22 cellular contexts compared by ENCODE assay signal in genomic region chr3:30341079-30341478, GRCh38.
A peak's percentile ranks its signal among the peaks of the same experiment; 100 is the strongest.
DNase-seq lines count a peak whose midpoint lies in the region; ATAC-seq, FAIRE-seq and TF ChIP-seq lines count a peak whose summit lies in the region.
"Had no signal": no experiment of that assay in that cellular context is flagged by ENCODE, and none has a peak within 500 bp of the region (broad histone marks: within the 10 kb centered on the region; RNA-seq: fewer than 3 reads in every experiment).

No MANE protein-coding gene starts in this region.

- H3K9me3 ChIP-seq in HCT116 (ENCODE audit: control insufficient read depth in 1 of 2, insufficient read depth in 1 of 2, low read depth in 1 of 2, low read length in 2 of 2) (no peaks in the 10 kb centered on the region), PC-3 (ENCODE audit: low read length) (no peaks in the 10 kb centered on the region), endothelial cell of umbilical vein (replicated peaks; ENCODE audit: control insufficient read depth, insufficient read depth, low read length) (no peaks in the 10 kb centered on the region), lower lobe of right lung (peaks cover 4% of the 10 kb centered on the region)
- H3K9me3 ChIP-seq: Caco-2, HAP-1 had no signal

- H3K4me2 ChIP-seq in HCT116 (ENCODE audit: low read length) (peak overlapping the region; percentile 70; the same call in 1 of the 2 replicates), PC-3 (ENCODE audit: low read length) (no peak overlapping the region), endothelial cell of umbilical vein (ENCODE audit: insufficient read depth, low read length) (no peak overlapping the region)
- H3K4me2 ChIP-seq: BLaER1 treated with 17β-estradiol and CSF1 and Interleukin-3, amounts not matched to agents 10 nM and 100 nM; KMS-11 had no signal

- H3K9me2 ChIP-seq in HCT116 (ENCODE audit: insufficient read depth) (no peaks in the 10 kb centered on the region), PC-3 (replicated peaks; ENCODE audit: low read length) (no peaks in the 10 kb centered on the region)

- CTCF ChIA-PET in HCT116 (lab: Charles Lee) (no interaction called here), PC-3 (lab: Charles Lee) (no interaction called here), endothelial cell of umbilical vein (lab: Charles Lee) (interaction anchor here (1.2 to 2.4 kb wide), 4 partner anchors 142 to 299 kb away, joined by 3 to 6 read pairs (median 4); partner anchors contain the start of gene TGFBR2)

- no peaks in the 10 kb centered on the region for H3K79me2 ChIP-seq in HCT116 (ENCODE audit: insufficient read depth, low read length)
- no peaks in the 10 kb centered on the region for H3K79me2 ChIP-seq in PC-3 (ENCODE audit: low read length)
- no peaks in the 10 kb centered on the region for H3K79me2 ChIP-seq in endothelial cell of umbilical vein (ENCODE audit: control insufficient read depth, insufficient read depth, low read length)

- H3F3A ChIP-seq in PC-3 (ENCODE audit: low read length, unreplicated experiment), result peaks cover 15% of the 10 kb centered on the region

- POLR2A ChIA-PET in HCT116 (lab: Charles Lee), result no interaction called here
- POLR2A ChIA-PET in PC-3 (lab: Charles Lee; ENCODE audit: unreplicated experiment), result interaction anchor here (0.6 kb wide), 1 partner anchor 16 kb away, joined by 3 read pairs; no protein-coding TSS in a partner anchor
- POLR2A ChIA-PET in endothelial cell of umbilical vein (lab: Charles Lee), result no interaction called here

- H3K4me3 ChIP-seq in HCT116 (replicated peaks in 1 of 2; ENCODE audit: low read depth in 1 of 2, low read length in 2 of 2) (no peak overlapping the region), PC-3 (ENCODE audit: low read length) (no peak overlapping the region), endothelial cell of umbilical vein (replicated peaks in 1 of 3; ENCODE audit: insufficient read depth in 1 of 3, low read depth in 1 of 3, low read length in 3 of 3) (no peak overlapping the region), lower lobe of right lung (no peak overlapping the region), brain microvascular endothelial cell (ENCODE audit: low read depth, low read length) (no peak overlapping the region)
- H3K4me3 ChIP-seq: BLaER1 treated with 17β-estradiol and CSF1 and Interleukin-3, amounts not matched to agents 10 nM and 100 nM; HAP-1; SK-N-MC had no signal

- dilution Hi-C loops in endothelial cell of umbilical vein (cut with MboI; ENCODE audit: extremely low pct_ligation_motif_present, low sequenced_read_pairs), result loop anchor here (25.0 kb wide), 1 partner anchor 271 kb away; the partner anchor contains the start of gene TGFBR2

- H3K36me3 ChIP-seq in HCT116 (ENCODE audit: control insufficient read depth in 1 of 2, insufficient read depth in 2 of 2, low read length in 2 of 2) (no peaks in the 10 kb centered on the region), PC-3 (ENCODE audit: low read depth, low read length) (no peaks in the 10 kb centered on the region), endothelial cell of umbilical vein (ENCODE audit: control insufficient read depth in 2 of 2, extremely low read depth in 1 of 2, insufficient read depth in 2 of 2, low read length in 2 of 2) (no peaks in the 10 kb centered on the region), lower lobe of right lung (no peaks in the 10 kb centered on the region), brain microvascular endothelial cell (replicated peaks) (no peaks in the 10 kb centered on the region)
- H3K36me3 ChIP-seq: BLaER1 treated with 17β-estradiol and CSF1 and Interleukin-3, amounts not matched to agents 10 nM and 100 nM; HAP-1 had no signal

- H4K20me1 ChIP-seq in HCT116 (ENCODE audit: insufficient read depth) (no peaks in the 10 kb centered on the region), PC-3 (ENCODE audit: low read length) (no peaks in the 10 kb centered on the region), endothelial cell of umbilical vein (replicated peaks; ENCODE audit: control insufficient read depth, extremely low read depth, insufficient read depth, low read length) (no peaks in the 10 kb centered on the region)
- H4K20me1 ChIP-seq: BLaER1 treated with 17β-estradiol and CSF1 and Interleukin-3, amounts not matched to agents 10 nM and 100 nM had no signal

- H3K27me3 ChIP-seq in HCT116 (ENCODE audit: insufficient read depth, low read length), result no peaks in the 10 kb centered on the region
- H3K27me3 ChIP-seq in PC-3 (ENCODE audit: low read length), result no peaks in the 10 kb centered on the region
- no peaks in the 10 kb centered on the region for H3K27me3 ChIP-seq in endothelial cell of umbilical vein (ENCODE audit: control insufficient read depth in 2 of 2, insufficient read depth in 2 of 2, low read length in 2 of 2)
- H3K27me3 ChIP-seq in lower lobe of right lung (ENCODE audit: low read depth), result no peaks in the 10 kb centered on the region
- no peaks in the 10 kb centered on the region for H3K27me3 ChIP-seq in brain microvascular endothelial cell (replicated peaks)
- H3K27me3 ChIP-seq: BLaER1 treated with 17β-estradiol and CSF1 and Interleukin-3, amounts not matched to agents 10 nM and 100 nM had no signal

- H2AFZ ChIP-seq in HCT116 (ENCODE audit: low read depth, low read length, poor library complexity, severe bottlenecking) (peak overlapping the region; percentile 92), PC-3 (ENCODE audit: low read length) (no peak overlapping the region), endothelial cell of umbilical vein (ENCODE audit: low read depth, low read length) (no peak overlapping the region)

- H3K27ac ChIP-seq in HCT116 (ENCODE audit: low read depth, low read length) (no peak overlapping the region), PC-3 (ENCODE audit: low read length) (peak overlapping the region; percentile 98; the same call in 1 of the 2 replicates), endothelial cell of umbilical vein (ENCODE audit: insufficient read depth, low read depth, low read length) (peak overlapping the region; percentile 98), lower lobe of right lung (no peak overlapping the region), brain microvascular endothelial cell (no peak overlapping the region)
- H3K27ac ChIP-seq: BLaER1 treated with 17β-estradiol and CSF1 and Interleukin-3, amounts not matched to agents 10 nM and 100 nM; KMS-11; SK-N-MC had no signal

- BruUV-seq in HCT116 (replicated peaks; lab: Mats Ljungman, UMichigan), result no TSS peak
- BruUV-seq in PC-3 (replicated peaks; lab: Mats Ljungman, UMichigan), result no TSS peak
- BruUV-seq in endothelial cell of umbilical vein (replicated peaks; lab: Mats Ljungman, UMichigan), result no TSS peak

- TF ChIP-seq CTCF in HCT116 (IDR thresholded peaks at IDR 0.05 in 2 of 3, conservative IDR thresholded peaks at IDR 0.05 in 1 of 3; ENCODE audit: borderline replicate concordance in 1 of 3, insufficient read depth in 1 of 3, low read depth in 2 of 3, low read length in 2 of 3) (no peak), PC-3 (conservative IDR thresholded peaks at IDR 0.05; ENCODE audit: low read depth, low read length) (no peak), endothelial cell of umbilical vein (IDR thresholded peaks at IDR 0.05; ENCODE audit: extremely low read depth in 1 of 2, insufficient read depth in 1 of 2, low read depth in 1 of 2, low read length in 2 of 2) (no peak), lower lobe of right lung (IDR thresholded peaks at IDR 0.05) (no peak), brain microvascular endothelial cell (IDR thresholded peaks at IDR 0.05; ENCODE audit: low read depth, low read length, missing control alignments) (no peak)

- no peak for TF ChIP-seq POLR2A in HCT116 (IDR thresholded peaks at IDR 0.05; ENCODE audit: borderline replicate concordance, extremely low read depth, insufficient read depth, insufficient read length)
- TF ChIP-seq POLR2A in endothelial cell of umbilical vein (IDR thresholded peaks at IDR 0.05; ENCODE audit: low read depth, low read length), result no peak

- no peak for TF ChIP-seq RAD21 in HCT116 (IDR thresholded peaks at IDR 0.05; ENCODE audit: low read depth)

- no peak overlapping the region for H3K9ac ChIP-seq in HCT116 (ENCODE audit: low read length)
- no peak overlapping the region for H3K9ac ChIP-seq in PC-3 (ENCODE audit: low read length)
- H3K9ac ChIP-seq in endothelial cell of umbilical vein (replicated peaks; ENCODE audit: extremely low read depth, insufficient read depth, low read length), result no peak overlapping the region
- H3K9ac ChIP-seq: BLaER1 treated with 17β-estradiol and CSF1 and Interleukin-3, amounts not matched to agents 10 nM and 100 nM; KMS-11 had no signal

- DNase-seq in HCT116 (ENCODE audit: low read depth, low spot score) (no peak), PC-3 (no peak), endothelial cell of umbilical vein (ENCODE audit: low read depth, low spot score) (no peak), lower lobe of right lung (no peak), NCI-H2029 (lab: John Stamatoyannopoulos, UW) (no peak), brain microvascular endothelial cell (no peak)
- DNase-seq: Caco-2; CD4-positive, alpha-beta memory T cell; DMS 273 treated with DMSO at 0.1 percent for 48 hours; DMS79 treated with DMSO at 0.1 percent for 48 hours; NCI-H1694; NCI-H2171 treated with DMSO at 0.1 percent for 48 hours; NCI-H526; OCI-M1; SHP77 had no signal

- in situ Hi-C loops in brain microvascular endothelial cell (cut with HindIII; ENCODE audit: low pct_ligation_motif_present, low sequenced_read_pairs), result no loop called here

- peaks cover 17 to 40% of the 10 kb centered on the region in 2 experiments for H3K4me1 ChIP-seq in HCT116 (ENCODE audit: control insufficient read depth in 1 of 2, insufficient read depth in 2 of 2, low read length in 2 of 2)
- peaks cover 45% of the 10 kb centered on the region for H3K4me1 ChIP-seq in PC-3 (ENCODE audit: insufficient read depth, low read length)
- H3K4me1 ChIP-seq in endothelial cell of umbilical vein (ENCODE audit: control insufficient read depth, extremely low read depth, insufficient read depth, low read length), result peaks cover 48% of the 10 kb centered on the region
- H3K4me1 ChIP-seq in lower lobe of right lung, result peaks cover 18% of the 10 kb centered on the region

- H3K9me1 ChIP-seq in endothelial cell of umbilical vein (replicated peaks; ENCODE audit: control insufficient read depth, extremely low read depth, insufficient read depth, low read length), result no peaks in the 10 kb centered on the region

- intact Hi-C loops in HCT116 (cut with micrococcal nuclease) (loop anchor here (5.0 kb wide), 1 partner anchor 266 kb away; the partner anchor contains the start of gene TGFBR2), PC-3 (cut with micrococcal nuclease) (loop anchor here (5.0 kb wide), 3 partner anchors 229 to 406 kb away; no protein-coding TSS in a partner anchor), endothelial cell of umbilical vein (cut with micrococcal nuclease) (loop anchor here (5.0 kb wide), 1 partner anchor 299 kb away; no protein-coding TSS in a partner anchor), lower lobe of right lung (cut with DNase I) (no loop called here)

- RAD21 ChIA-PET in HCT116 (lab: Charles Lee; ENCODE audit: low non-redundant PET in 1 of 2, low total read pairs in 2 of 2, uncharacterized antibody in 2 of 2, unreplicated experiment in 2 of 2), result no interaction called here

- ATAC-seq in HCT116, result no peak
- ATAC-seq in PC-3, result no peak
- ATAC-seq in lower lobe of right lung, result no peak
- no peak for ATAC-seq in HG03159 (IDR thresholded peaks at IDR 0.05; ENCODE audit: unreplicated experiment)

- FAIRE-seq in endothelial cell of umbilical vein (lab: Jason Lieb, UNC), result no peak
- FAIRE-seq: GM12891, HTR-8/SVneo had no signal

Comparison
In these comparisons a context has a peak if more than half of its experiments do, and no peak if none do; other contexts are left out.
1. H3K27ac ChIP-seq: peak in PC-3 (single experiment) and endothelial cell of umbilical vein (single experiment); none in HCT116 (single experiment), lower lobe of right lung (single experiment) and brain microvascular endothelial cell (single experiment).